In genomic region chr15:70863450-70864218, GRCh38 we compare ENCODE assay signal across 12 cellular contexts. TPM values are rescaled to one million over a fixed set of nuclear protein-coding genes. Genes with fewer than 3 reads are reported as not detected.
DNase-seq lines count a peak whose midpoint lies in the region; ATAC-seq, FAIRE-seq and TF ChIP-seq lines count a peak whose summit lies in the region.
"Had no signal": no experiment of that assay in that cellular context is flagged by ENCODE, and none has a peak within 500 bp of the region (broad histone marks: within the 10 kb centered on the region; RNA-seq: fewer than 3 reads in every experiment).

No MANE protein-coding gene starts in this region.

- TF ChIP-seq CTCF in HepG2 (CRISPR knock-in tag; IDR thresholded peaks at IDR 0.05) = no peak

- POLR2A ChIA-PET in HepG2 (lab: Yijun Ruan, JAX) = interaction anchor here (0.6 to 2.6 kb wide), 4 partner anchors 10 to 30 kb away, joined by 3 to 12 read pairs (median 10); partner anchors contain the start of gene LARP6
- POLR2A ChIA-PET in naive thymus-derived CD4-positive, alpha-beta T cell (lab: Charles Lee) = no interaction called here

- no peak overlapping the region for H3K9ac ChIP-seq in HepG2 (ENCODE audit: insufficient read depth, low read depth, low read length)

- no peak overlapping the region for H3K4me3 Mint-ChIP-seq in naive thymus-derived CD4-positive, alpha-beta T cell

- H3K9me3 Mint-ChIP-seq in naive thymus-derived CD4-positive, alpha-beta T cell = no peaks in the 10 kb centered on the region

- no peaks in the 10 kb centered on the region for H3K4me1 Mint-ChIP-seq in naive thymus-derived CD4-positive, alpha-beta T cell

- DNase-seq in NCI-H460 (ENCODE audit: extremely low read depth, low read depth) (peak; percentile 49), dermis blood vessel endothelial cell (peak; percentile 61), HepG2 (ENCODE audit: low spot score) (peak; percentile 82), left lobe of liver (ENCODE audit: low spot score) (no peak)
- DNase-seq in naive thymus-derived CD4-positive, alpha-beta T cell = no peak
- DNase-seq: activated T-cell treated with anti-CD3 and anti-CD28 coated beads, Interleukin-2, amount 50 U/mL, for 48 hours; RPMI8226; stomach had no signal

- intact Hi-C loops in HepG2 (cut with micrococcal nuclease; ENCODE audit: unreplicated experiment) = loop anchor here (1.0 kb wide), 1 partner anchor 38 kb away; no protein-coding TSS in a partner anchor
- intact Hi-C loops in naive thymus-derived CD4-positive, alpha-beta T cell (cut with micrococcal nuclease) = no loop called here

- peaks cover 29% of the 10 kb centered on the region for H3K4me1 ChIP-seq in HepG2 (ENCODE audit: insufficient read depth, low read length)
- no peaks in the 10 kb centered on the region for H3K4me1 ChIP-seq in naive thymus-derived CD4-positive, alpha-beta T cell (ENCODE audit: control insufficient read depth in 2 of 2, insufficient read depth in 2 of 2, low read length in 2 of 2)
- H3K4me1 ChIP-seq: prostate gland had no signal

- H3K27ac ChIP-seq in HepG2 (ENCODE audit: extremely low read length, insufficient read depth, low read length) = no peak overlapping the region
- no peak overlapping the region for H3K27ac ChIP-seq in naive thymus-derived CD4-positive, alpha-beta T cell (ENCODE audit: low read depth, low read length)
- H3K27ac ChIP-seq: prostate gland, stomach had no signal

- H3K27me3 Mint-ChIP-seq in naive thymus-derived CD4-positive, alpha-beta T cell = peaks cover 0 to 17% (median 10%) of the 10 kb centered on the region in 5 donors

- ATAC-seq in HepG2 = peak; percentile 78
- no peak for ATAC-seq in HG02870 (IDR thresholded peaks at IDR 0.05; ENCODE audit: unreplicated experiment)
- no peak for ATAC-seq in naive thymus-derived CD4-positive, alpha-beta T cell
- ATAC-seq in left lobe of liver = no peak
- no peak for ATAC-seq in GM21381 (IDR thresholded peaks at IDR 0.05; ENCODE audit: unreplicated experiment)
- ATAC-seq: GM12878 had no signal

- TF ChIP-seq POLR2A in HepG2 (IDR thresholded peaks at IDR 0.05; ENCODE audit: insufficient read depth in 1 of 2, low read depth in 2 of 2, low read length in 2 of 2) = no peak

- no peak overlapping the region for H3K4me3 ChIP-seq in HepG2 (replicated peaks in 1 of 3; ENCODE audit: insufficient read depth in 1 of 3, low read depth in 2 of 3, low read length in 3 of 3)
- H3K4me3 ChIP-seq in naive thymus-derived CD4-positive, alpha-beta T cell (ENCODE audit: low read length) = no peak overlapping the region
- H3K4me3 ChIP-seq: GM12878, prostate gland, stomach had no signal

- no peaks in the 10 kb centered on the region for H3K36me3 Mint-ChIP-seq in naive thymus-derived CD4-positive, alpha-beta T cell

- no peaks in the 10 kb centered on the region; a peak in 1 of 5 replicates for H3K27me3 ChIP-seq in HepG2 (ENCODE audit: control insufficient read depth in 1 of 2, insufficient read depth in 2 of 2, low read length in 2 of 2)
- no peaks in the 10 kb centered on the region for H3K27me3 ChIP-seq in naive thymus-derived CD4-positive, alpha-beta T cell (ENCODE audit: control insufficient read depth in 2 of 2, insufficient read depth in 2 of 2, low read length in 2 of 2)
- H3K27me3 ChIP-seq: stomach had no signal

- CTCF ChIA-PET in HepG2 (lab: Yijun Ruan, JAX; ENCODE audit: low intra/inter-chr PET ratio, low total read pairs) = no interaction called here
- CTCF ChIA-PET in naive thymus-derived CD4-positive, alpha-beta T cell (lab: Charles Lee) = no interaction called here

- H3K27ac Mint-ChIP-seq in naive thymus-derived CD4-positive, alpha-beta T cell = no peak overlapping the region

- no peaks in the 10 kb centered on the region for H3K9me3 ChIP-seq in HepG2 (ENCODE audit: low read length)
- no peaks in the 10 kb centered on the region for H3K9me3 ChIP-seq in naive thymus-derived CD4-positive, alpha-beta T cell (ENCODE audit: control insufficient read depth in 2 of 3, low read length in 3 of 3)
- H3K9me3 ChIP-seq: prostate gland, stomach had no signal

- H3K4me2 ChIP-seq in HepG2 (ENCODE audit: low read depth, low read length) = no peak overlapping the region

- no peak for TF ChIP-seq EP300 in HepG2 (IDR thresholded peaks at IDR 0.05; ENCODE audit: low read depth in 2 of 2, low read length in 2 of 2)
- no peak for TF ChIP-seq EP300 in HepG2 (CRISPR knock-in tag; IDR thresholded peaks at IDR 0.05; ENCODE audit: borderline replicate concordance)

- H3K36me3 ChIP-seq in HepG2 (replicated peaks in 1 of 2; ENCODE audit: control insufficient read depth in 1 of 2, insufficient read depth in 2 of 2, low read length in 2 of 2) = no peaks in the 10 kb centered on the region
- no peaks in the 10 kb centered on the region for H3K36me3 ChIP-seq in naive thymus-derived CD4-positive, alpha-beta T cell (ENCODE audit: control insufficient read depth in 2 of 3, insufficient read depth in 3 of 3, low read length in 3 of 3)
- H3K36me3 ChIP-seq: prostate gland, stomach had no signal

- TF ChIP-seq RAD21 in HepG2 (CRISPR knock-in tag; IDR thresholded peaks at IDR 0.05) = no peak

- H4K20me1 ChIP-seq in HepG2 (ENCODE audit: insufficient read depth, low read length) = no peaks in the 10 kb centered on the region

- H3K79me2 ChIP-seq in HepG2 (ENCODE audit: insufficient read depth, low read length) = no peaks in the 10 kb centered on the region

- FAIRE-seq in HepG2 (lab: Jason Lieb, UNC) = peak; percentile 40
- FAIRE-seq: GM12878 had no signal

- 4% methylated on average over 4 of the region's 4 CpGs for WGBS in HepG2 (ENCODE audit: low lambda C conversion rate)

- BruUV-seq in HepG2 (replicated peaks; lab: Mats Ljungman, UMichigan) = no TSS peak

- in situ Hi-C loops in HepG2 (cut with HindIII; ENCODE audit: extremely low pct_ligation_motif_present, low pct_unique_long_range_greater_than_20kb) = no loop called here

- H2AFZ ChIP-seq in HepG2 (ENCODE audit: low read length) = no peak overlapping the region

RNA-seq across cellular contexts. Expression of gene LARP6, which starts 9.7 kb away (rescaled TPM):
- total RNA-seq in NCI-H460 (2014; rRNA removed; shearing (Covaris generic)) = 66.0 and 78.3 TPM in 2 replicates
- polyA plus RNA-seq in NCI-H460 (2014; cell fraction: nucleus; rRNA removed) = 21.2 and 59.0 TPM in 2 replicates
- 6.9 and 15.0 TPM in 2 replicates for total RNA-seq in dermis blood vessel endothelial cell
- total RNA-seq in HepG2 (2016; rRNA removed; fragmentation: Illumina TruSeq; extraction: Trizol) = 2.9 and 3.0 TPM in 2 replicates
- 7.4 and 9.4 TPM in 2 replicates for total RNA-seq in HepG2 (2016; cell fraction: cytosol; rRNA removed; fragmentation: Illumina TruSeq; extraction: Trizol; ENCODE audit: low read depth)
- 3.1 and 3.9 TPM in 2 replicates for total RNA-seq in HepG2 (2016; cell fraction: insoluble cytoplasmic fraction; rRNA removed; fragmentation: Illumina TruSeq; extraction: Trizol)
- total RNA-seq in HepG2 (2016; cell fraction: membrane; rRNA removed; fragmentation: Illumina TruSeq; extraction: Trizol) = 5.3 and 6.4 TPM in 2 replicates
- 1.5 and 1.8 TPM in 2 replicates for total RNA-seq in HepG2 (2016; cell fraction: nucleus; rRNA removed; fragmentation: Illumina TruSeq; extraction: Trizol)
- 8.2 and 9.7 TPM in 2 replicates for polyA plus RNA-seq in HepG2 (2011; rRNA removed)
- polyA plus RNA-seq in HepG2 (2011; cell fraction: cytosol; rRNA removed) = 6.4 and 8.2 TPM in 2 replicates
- polyA plus RNA-seq in HepG2 (2011; cell fraction: nucleus; rRNA removed) = 4.1 and 4.2 TPM in 2 replicates
- polyA plus RNA-seq in HepG2 (2012) = 11.1 and 11.6 TPM in 2 replicates
- polyA plus RNA-seq in HepG2 (2016; cell fraction: cytosol; fragmentation: Illumina TruSeq; extraction: Trizol; ENCODE audit: low read depth) = 11.8 and 12.8 TPM in 2 replicates
- 3.1 and 3.3 TPM in 2 replicates for polyA plus RNA-seq in HepG2 (2016; cell fraction: insoluble cytoplasmic fraction; fragmentation: Illumina TruSeq; extraction: Trizol; ENCODE audit: low read depth)
- 6.5 and 8.6 TPM in 2 replicates for polyA plus RNA-seq in HepG2 (2016; cell fraction: membrane; fragmentation: Illumina TruSeq; extraction: Trizol; ENCODE audit: low read depth)
- polyA plus RNA-seq in HepG2 (2016; cell fraction: nucleus; fragmentation: Illumina TruSeq; extraction: Trizol; ENCODE audit: insufficient read depth, low read depth) = 2.3 and 4.2 TPM in 2 replicates
- polyA minus RNA-seq in HepG2 (2011; rRNA and poly(A)+ RNA removed; ENCODE audit: low replicate concordance) = 5.9 and 25.3 TPM in 2 replicates
- polyA minus RNA-seq in HepG2 (2011; cell fraction: cytosol; rRNA and poly(A)+ RNA removed) = 1.8 and 2.5 TPM in 2 replicates
- 2.6 and 3.2 TPM in 2 replicates for polyA minus RNA-seq in HepG2 (2011; cell fraction: nucleus; rRNA and poly(A)+ RNA removed)
- total RNA-seq in naive thymus-derived CD4-positive, alpha-beta T cell = under 1 TPM in 1 of 5 experiments, not detected in 4; 0.50 TPM
- polyA plus RNA-seq in naive thymus-derived CD4-positive, alpha-beta T cell = under 1 TPM; 0.09 to 0.10 TPM
- total RNA-seq in left lobe of liver = 1.9 TPM

RNA-seq across cellular contexts. Expression of gene THAP10, which starts 28.6 kb away (rescaled TPM):
- 4.9 and 5.6 TPM in 2 replicates for total RNA-seq in NCI-H460 (2014; rRNA removed; shearing (Covaris generic))
- 2.9 and 5.8 TPM in 2 replicates for polyA plus RNA-seq in NCI-H460 (2014; cell fraction: nucleus; rRNA removed)
- total RNA-seq in dermis blood vessel endothelial cell (2.0 and 2.3 TPM in 2 replicates), HepG2 (2016; rRNA removed; fragmentation: Illumina TruSeq; extraction: Trizol) (0.64 and 0.66 TPM in 2 replicates), left lobe of liver (0.93 TPM)
- 0.79 TPM in 1 of 2 replicates, not detected in the other for total RNA-seq in HepG2 (2016; cell fraction: cytosol; rRNA removed; fragmentation: Illumina TruSeq; extraction: Trizol; ENCODE audit: low read depth)
- total RNA-seq in HepG2 (2016; cell fraction: insoluble cytoplasmic fraction; rRNA removed; fragmentation: Illumina TruSeq; extraction: Trizol) = 0.61 and 1.1 TPM in 2 replicates
- 0.37 and 0.52 TPM in 2 replicates for total RNA-seq in HepG2 (2016; cell fraction: membrane; rRNA removed; fragmentation: Illumina TruSeq; extraction: Trizol)
- 0.56 and 0.84 TPM in 2 replicates for total RNA-seq in HepG2 (2016; cell fraction: nucleus; rRNA removed; fragmentation: Illumina TruSeq; extraction: Trizol)
- 0.46 and 0.69 TPM in 2 replicates for polyA plus RNA-seq in HepG2 (2011; rRNA removed)
- polyA plus RNA-seq in HepG2 (2011; cell fraction: cytosol; rRNA removed) = 0.51 and 0.56 TPM in 2 replicates
- 0.68 and 0.69 TPM in 2 replicates for polyA plus RNA-seq in HepG2 (2011; cell fraction: nucleus; rRNA removed)
- 1.1 and 1.4 TPM in 2 replicates for polyA plus RNA-seq in HepG2 (2012)
- polyA plus RNA-seq in HepG2 (2016; cell fraction: cytosol; fragmentation: Illumina TruSeq; extraction: Trizol; ENCODE audit: low read depth) = 0.17 and 0.35 TPM in 2 replicates
- polyA plus RNA-seq in HepG2 (2016; cell fraction: insoluble cytoplasmic fraction; fragmentation: Illumina TruSeq; extraction: Trizol; ENCODE audit: low read depth) = 1.3 and 1.6 TPM in 2 replicates
- 0.53 and 0.68 TPM in 2 replicates for polyA plus RNA-seq in HepG2 (2016; cell fraction: membrane; fragmentation: Illumina TruSeq; extraction: Trizol; ENCODE audit: low read depth)
- 0.99 and 1.2 TPM in 2 replicates for polyA plus RNA-seq in HepG2 (2016; cell fraction: nucleus; fragmentation: Illumina TruSeq; extraction: Trizol; ENCODE audit: insufficient read depth, low read depth)
- polyA minus RNA-seq in HepG2 (2011; rRNA and poly(A)+ RNA removed; ENCODE audit: low replicate concordance) = 0.36 and 0.82 TPM in 2 replicates
- polyA minus RNA-seq in HepG2 (2011; cell fraction: cytosol; rRNA and poly(A)+ RNA removed) = 0.40 and 0.62 TPM in 2 replicates
- polyA minus RNA-seq in HepG2 (2011; cell fraction: nucleus; rRNA and poly(A)+ RNA removed) = 0.25 and 0.64 TPM in 2 replicates
- total RNA-seq in naive thymus-derived CD4-positive, alpha-beta T cell = under 1 TPM in 1 of 5 experiments, not detected in 4; 0.24 TPM
- not detected for polyA plus RNA-seq in naive thymus-derived CD4-positive, alpha-beta T cell

RNA-seq across cellular contexts. Expression of gene LRRC49, which starts 29.0 kb away (rescaled TPM):
- total RNA-seq in NCI-H460 (2014; rRNA removed; shearing (Covaris generic)) = 10.0 and 12.5 TPM in 2 replicates
- 5.1 and 6.7 TPM in 2 replicates for polyA plus RNA-seq in NCI-H460 (2014; cell fraction: nucleus; rRNA removed)
- total RNA-seq in dermis blood vessel endothelial cell (4.9 and 6.3 TPM in 2 replicates), HepG2 (2016; rRNA removed; fragmentation: Illumina TruSeq; extraction: Trizol) (1.00 and 2.0 TPM in 2 replicates), left lobe of liver (0.25 TPM)
- 0.35 and 0.51 TPM in 2 replicates for total RNA-seq in HepG2 (2016; cell fraction: cytosol; rRNA removed; fragmentation: Illumina TruSeq; extraction: Trizol; ENCODE audit: low read depth)
- total RNA-seq in HepG2 (2016; cell fraction: insoluble cytoplasmic fraction; rRNA removed; fragmentation: Illumina TruSeq; extraction: Trizol) = 1.4 and 1.6 TPM in 2 replicates
- total RNA-seq in HepG2 (2016; cell fraction: membrane; rRNA removed; fragmentation: Illumina TruSeq; extraction: Trizol) = 1.1 and 1.3 TPM in 2 replicates
- total RNA-seq in HepG2 (2016; cell fraction: nucleus; rRNA removed; fragmentation: Illumina TruSeq; extraction: Trizol) = 2.0 and 3.1 TPM in 2 replicates
- polyA plus RNA-seq in HepG2 (2011; rRNA removed) = 0.42 and 0.57 TPM in 2 replicates
- polyA plus RNA-seq in HepG2 (2011; cell fraction: cytosol; rRNA removed) = 0.11 and 0.23 TPM in 2 replicates
- polyA plus RNA-seq in HepG2 (2011; cell fraction: nucleus; rRNA removed) = 0.19 and 0.45 TPM in 2 replicates
- polyA plus RNA-seq in HepG2 (2012) = 0.51 and 1.1 TPM in 2 replicates
- 0.29 and 0.34 TPM in 2 replicates for polyA plus RNA-seq in HepG2 (2016; cell fraction: cytosol; fragmentation: Illumina TruSeq; extraction: Trizol; ENCODE audit: low read depth)
- 0.80 and 0.97 TPM in 2 replicates for polyA plus RNA-seq in HepG2 (2016; cell fraction: insoluble cytoplasmic fraction; fragmentation: Illumina TruSeq; extraction: Trizol; ENCODE audit: low read depth)
- polyA plus RNA-seq in HepG2 (2016; cell fraction: membrane; fragmentation: Illumina TruSeq; extraction: Trizol; ENCODE audit: low read depth) = 0.23 and 0.52 TPM in 2 replicates
- polyA plus RNA-seq in HepG2 (2016; cell fraction: nucleus; fragmentation: Illumina TruSeq; extraction: Trizol; ENCODE audit: insufficient read depth, low read depth) = 0.44 and 2.6 TPM in 2 replicates
- polyA minus RNA-seq in HepG2 (2011; rRNA and poly(A)+ RNA removed; ENCODE audit: low replicate concordance) = 1.3 and 6.6 TPM in 2 replicates
- polyA minus RNA-seq in HepG2 (2011; cell fraction: cytosol; rRNA and poly(A)+ RNA removed) = not detected in 2 replicates
- 2.7 TPM in 2 replicates for polyA minus RNA-seq in HepG2 (2011; cell fraction: nucleus; rRNA and poly(A)+ RNA removed)
- not detected for total RNA-seq in naive thymus-derived CD4-positive, alpha-beta T cell
- polyA plus RNA-seq in naive thymus-derived CD4-positive, alpha-beta T cell = not detected

Comparison
In these comparisons a context has a peak if more than half of its experiments do, and no peak if none do; other contexts are left out.
1. DNase-seq: peak in NCI-H460 (single experiment), dermis blood vessel endothelial cell (single experiment) and HepG2 (single experiment); none in naive thymus-derived CD4-positive, alpha-beta T cell (0 of 9) and left lobe of liver (single experiment).